9 cellular contexts compared by ENCODE assay signal in genomic region chr6:41682497-41682961, GRCh38. TPM values are rescaled to one million over a fixed set of nuclear protein-coding genes. Genes with fewer than 3 reads are reported as not detected.
DNase-seq lines count a peak whose midpoint lies in the region; ATAC-seq and TF ChIP-seq lines count a peak whose summit lies in the region.
"Had no signal": no experiment of that assay in that cellular context is flagged by ENCODE, and none has a peak within 500 bp of the region (broad histone marks: within the 10 kb centered on the region; RNA-seq: fewer than 3 reads in every experiment).

No MANE protein-coding gene starts in this region.

- peak overlapping the region; percentile 62 for H2AK5ac ChIP-seq in mesenchymal stem cell (ENCODE audit: low read length, severe bottlenecking)

- H3K27me3 ChIP-seq in mesenchymal stem cell (ENCODE audit: control insufficient read depth in 1 of 2, insufficient read depth in 1 of 2, low read length in 2 of 2) = peaks cover 7 to 11% of the 10 kb centered on the region in 2 experiments
- no peaks in the 10 kb centered on the region for H3K27me3 ChIP-seq in upper lobe of left lung

- H3K27ac ChIP-seq in mesenchymal stem cell (ENCODE audit: low read length, poor library complexity, severe bottlenecking) (no peak overlapping the region), upper lobe of left lung (peak overlapping the region in 3 of 4 donors; percentile 1 to 71 (median 10))

- H3K9me3 ChIP-seq in mesenchymal stem cell (ENCODE audit: control insufficient read depth, low read length) (no peaks in the 10 kb centered on the region), upper lobe of left lung (no peaks in the 10 kb centered on the region)

- H2BK15ac ChIP-seq in mesenchymal stem cell (ENCODE audit: low read depth, poor library complexity, severe bottlenecking) = no peak overlapping the region

- H3K4me1 ChIP-seq in mesenchymal stem cell (ENCODE audit: control insufficient read depth, insufficient read depth, low read depth, low read length) = peaks cover 27% of the 10 kb centered on the region
- H3K4me1 ChIP-seq in upper lobe of left lung = peaks cover 20 to 22% (median 22%) of the 10 kb centered on the region in 4 donors

- no peak overlapping the region for H3K4me3 ChIP-seq in mesenchymal stem cell (ENCODE audit: insufficient read depth in 1 of 2, low read depth in 1 of 2, low read length in 2 of 2)
- peak overlapping the region in 2 of 4 donors; percentile 43 to 55 for H3K4me3 ChIP-seq in upper lobe of left lung
- no peak overlapping the region for H3K4me3 ChIP-seq in foreskin fibroblast (ENCODE audit: low read depth in 1 of 2, low read length in 2 of 2)

- TF ChIP-seq CTCF in upper lobe of left lung (IDR thresholded peaks at IDR 0.05) (no peak), foreskin fibroblast (IDR thresholded peaks at IDR 0.05; ENCODE audit: low read depth, low read length) (no peak)

- peaks cover 13 to 38% of the 10 kb centered on the region in 2 experiments for H3K36me3 ChIP-seq in mesenchymal stem cell (ENCODE audit: control insufficient read depth in 1 of 2, insufficient read depth in 2 of 2, low read depth in 1 of 2, low read length in 2 of 2)
- peaks cover 6 to 35% (median 26%) of the 10 kb centered on the region in 4 donors for H3K36me3 ChIP-seq in upper lobe of left lung

- no peak overlapping the region for H2BK12ac ChIP-seq in mesenchymal stem cell (ENCODE audit: low read length in 2 of 2)

- H3K4me1 Mint-ChIP-seq in activated T-helper 17 cell treated with anti-CD3 and anti-CD28 coated beads, Interleukin-2, amount 50 U/mL, for 72 hours = no peaks in the 10 kb centered on the region

- no peaks in the 10 kb centered on the region for H3K9me3 Mint-ChIP-seq in activated T-helper 17 cell treated with anti-CD3 and anti-CD28 coated beads, Interleukin-2, amount 50 U/mL, for 72 hours

- no peak overlapping the region for H4K91ac ChIP-seq in mesenchymal stem cell (ENCODE audit: low read length)

- H4K8ac ChIP-seq in mesenchymal stem cell (ENCODE audit: low read length) = no peak overlapping the region

- peak; percentile 61 for DNase-seq in activated effector memory CD4-positive, alpha-beta T cell treated with anti-CD3 and anti-CD28 coated beads, Interleukin-2, amount 50 U/mL, for 16 hours
- no peak for DNase-seq in activated effector memory CD4-positive, alpha-beta T cell treated with Interleukin-2 at 50 U/mL for 16 hours
- DNase-seq in mesenchymal stem cell (no peak), upper lobe of left lung (peak in 1 of 2 donors; percentile 78), NCI-H1105 treated with DMSO at 0.1 percent for 48 hours (lab: John Stamatoyannopoulos, UW) (no peak), foreskin fibroblast (no peak), SHP77 treated with DMSO at 0.1 percent for 48 hours (lab: John Stamatoyannopoulos, UW) (no peak)

- H3K4me2 ChIP-seq in mesenchymal stem cell (ENCODE audit: low read length, poor library complexity, severe bottlenecking) = no peak overlapping the region

- peak overlapping the region; percentile 70 for H3K4me3 Mint-ChIP-seq in activated T-helper 17 cell treated with anti-CD3 and anti-CD28 coated beads, Interleukin-2, amount 50 U/mL, for 72 hours

- H3K27ac Mint-ChIP-seq in activated T-helper 17 cell treated with anti-CD3 and anti-CD28 coated beads, Interleukin-2, amount 50 U/mL, for 72 hours = no peak overlapping the region

- no peak overlapping the region for H2BK5ac ChIP-seq in mesenchymal stem cell (ENCODE audit: low read depth, low read length, poor library complexity, severe bottlenecking)

- no peak overlapping the region for H2AFZ ChIP-seq in mesenchymal stem cell (ENCODE audit: low read depth, low read length)

- H3K79me1 ChIP-seq in mesenchymal stem cell (replicated peaks; ENCODE audit: low read length, poor library complexity, severe bottlenecking) = peaks cover 2% of the 10 kb centered on the region

- H3K23ac ChIP-seq in mesenchymal stem cell (ENCODE audit: low read length in 2 of 2) = no peak overlapping the region

- TF ChIP-seq EP300 in upper lobe of left lung (IDR thresholded peaks at IDR 0.05) = no peak

- WGBS in mesenchymal stem cell = 56% methylated on average over 13 of the region's 13 CpGs
- 58 to 59% methylated on average over 7 to 12 of the region's 13 CpGs for WGBS in upper lobe of left lung, 2 donors

- no peaks in the 10 kb centered on the region for H3K36me3 Mint-ChIP-seq in activated T-helper 17 cell treated with anti-CD3 and anti-CD28 coated beads, Interleukin-2, amount 50 U/mL, for 72 hours (ENCODE audit: low read depth)

- peak overlapping the region; percentile 90 for H3K9ac ChIP-seq in mesenchymal stem cell (ENCODE audit: low read length)

- peaks cover 3% of the 10 kb centered on the region for H3K27me3 Mint-ChIP-seq in activated T-helper 17 cell treated with anti-CD3 and anti-CD28 coated beads, Interleukin-2, amount 50 U/mL, for 72 hours

- no peak overlapping the region for H2BK120ac ChIP-seq in mesenchymal stem cell (ENCODE audit: low read depth, low read length)

- no peak overlapping the region for H3K4ac ChIP-seq in mesenchymal stem cell (ENCODE audit: low read depth in 1 of 2, low read length in 2 of 2)

- H3K18ac ChIP-seq in mesenchymal stem cell (ENCODE audit: low read depth in 1 of 2, low read length in 2 of 2) = no peak overlapping the region

- no peak overlapping the region for H3K14ac ChIP-seq in mesenchymal stem cell (ENCODE audit: low read length in 2 of 2)

- no peak for ATAC-seq in activated T-helper 17 cell treated with anti-CD3 and anti-CD28 coated beads, Interleukin-2, amount 50 U/mL, for 72 hours (replicated peaks)
- no peak for ATAC-seq in upper lobe of left lung (ENCODE audit: low FRiP score in 2 of 2)

- TF ChIP-seq POLR2A in upper lobe of left lung (IDR thresholded peaks at IDR 0.05) = no peak

RNA-seq across cellular contexts. Expression of gene MDFI, which starts 44.3 kb away (rescaled TPM):
- not detected for total RNA-seq in activated T-helper 17 cell treated with anti-CD3 and anti-CD28 coated beads, Interleukin-2, amount 50 U/mL, for 72 hours
- 48.8 TPM for polyA plus RNA-seq in mesenchymal stem cell (2013, experiment 1 of 2)
- polyA plus RNA-seq in mesenchymal stem cell (2013, experiment 2 of 2) = 49.1 TPM
- 10 to 100 TPM in 2 of 6 donors, 1 to 10 TPM in 4; 4.9 to 23.4 (median 8.0) TPM for total RNA-seq in upper lobe of left lung
- total RNA-seq: myocyte had no signal

RNA-seq across cellular contexts. Expression of gene TFEB, which starts 52.9 kb away (rescaled TPM):
- 10 to 100 TPM in 1 of 2 donors, 1 to 10 TPM in 1; 9.4 to 12.0 TPM for total RNA-seq in activated T-helper 17 cell treated with anti-CD3 and anti-CD28 coated beads, Interleukin-2, amount 50 U/mL, for 72 hours
- 7.4 TPM for polyA plus RNA-seq in mesenchymal stem cell (2013, experiment 1 of 2)
- polyA plus RNA-seq in mesenchymal stem cell (2013, experiment 2 of 2) = 7.9 TPM
- 10 to 100 TPM; 20.2 to 46.0 (median 27.3) TPM for total RNA-seq in upper lobe of left lung

Comparison
In these comparisons a context has a peak if more than half of its experiments do, and no peak if none do; other contexts are left out.
1. RNA of gene MDFI, which starts 44.3 kb away (total RNA-seq): 4.9 to 23.4 TPM in upper lobe of left lung; not detected in activated T-helper 17 cell treated with anti-CD3 and anti-CD28 coated beads, Interleukin-2, amount 50 U/mL, for 72 hours; every median in the first group is over 4 times any median in the second.